In genomic region chr12:54398995-54399793, GRCh38 we compare ENCODE assay signal across 8 cellular contexts. TPM values are rescaled to one million over a fixed set of nuclear protein-coding genes. Genes with fewer than 3 reads are reported as not detected.
A peak's percentile ranks its signal among the peaks of the same experiment; 100 is the strongest.
DNase-seq lines count a peak whose midpoint lies in the region; ATAC-seq and TF ChIP-seq lines count a peak whose summit lies in the region.

No MANE protein-coding gene starts in this region.

- peaks cover 62% of the 10 kb centered on the region for H3K36me3 ChIP-seq in BJ (ENCODE audit: control insufficient read depth, insufficient read depth, low read length)
- H3K36me3 ChIP-seq in neutrophil = peaks cover 100% of the 10 kb centered on the region

- CTCF ChIA-PET in BJ (lab: Yijun Ruan, JAX) = interaction anchor here (0.6 to 12.3 kb wide), 30 partner anchors 9 to 183 kb away, joined by 3 to 643 read pairs (median 4); partner anchors contain the start of genes ITGA5, NFE2 and ZNF385A

- H3K4me1 ChIP-seq in neutrophil (ENCODE audit: control insufficient read depth in 1 of 2, insufficient read depth in 1 of 2, low read depth in 1 of 2, low read length in 1 of 2) = peaks cover 2 to 3% of the 10 kb centered on the region in 2 experiments

- TF ChIP-seq CTCF in BJ (IDR thresholded peaks at IDR 0.05; ENCODE audit: insufficient read depth, low read depth, low read length) = peak; percentile 100
- TF ChIP-seq CTCF in neutrophil (IDR thresholded peaks at IDR 0.05) = peak; percentile 99

- H3K27me3 ChIP-seq in BJ (ENCODE audit: control insufficient read depth, insufficient read depth, low read length) = no peaks in the 10 kb centered on the region
- H3K27me3 ChIP-seq in neutrophil = no peaks in the 10 kb centered on the region

- no peaks in the 10 kb centered on the region for H3K9me3 ChIP-seq in neutrophil

- peak; percentile 69 for ATAC-seq in GM19452 (IDR thresholded peaks at IDR 0.05; ENCODE audit: unreplicated experiment)

- H3K27ac ChIP-seq in neutrophil (peak overlapping the region; percentile 18), substantia nigra (ENCODE audit: low read depth, low read length, poor library complexity, severe bottlenecking) (no peak overlapping the region)

- no peak overlapping the region for H3K4me3 ChIP-seq in BJ (ENCODE audit: low read depth, low read length)
- H3K4me3 ChIP-seq in neutrophil (ENCODE audit: low read depth in 1 of 2, low read length in 1 of 2) = no peak overlapping the region

- POLR2A ChIA-PET in BJ (lab: Charles Lee) = interaction anchor here (0.6 to 1.1 kb wide), 2 partner anchors 33 to 40 kb away, joined by 3 read pairs; no protein-coding TSS in a partner anchor

- DNase-seq in BJ (ENCODE audit: low read depth) (no peak), KG1 (lab: John Stamatoyannopoulos, UW) (peak; percentile 23), RPMI8226 (peak; percentile 80), fibroblast of peridontal ligament (ENCODE audit: extremely low read depth) (peak; percentile 86), substantia nigra (lab: John Stamatoyannopoulos, UW) (peak in 48 of 49 donors; percentile 12 to 86 (median 72))
- peak; percentile 94 to 96 for DNase-seq in activated T-cell treated with anti-CD3 and anti-CD28 coated beads, Interleukin-2, amount 50 U/mL, for 48 hours

RNA-seq across cellular contexts. Expression of gene ZNF385A, which starts 14.7 kb away (rescaled TPM):
- 0.92 and 0.96 TPM in 2 replicates for polyA plus RNA-seq in BJ (2011; rRNA removed)
- 1.1 and 1.2 TPM in 2 replicates for polyA minus RNA-seq in BJ (2011; rRNA and poly(A)+ RNA removed)

RNA-seq across cellular contexts. Expression of gene ITGA5, which starts 19.9 kb away (rescaled TPM):
- polyA plus RNA-seq in BJ (2011; rRNA removed) = 170 and 375 TPM in 2 replicates
- 199 and 236 TPM in 2 replicates for polyA minus RNA-seq in BJ (2011; rRNA and poly(A)+ RNA removed)

RNA-seq across cellular contexts. Expression of gene GPR84, which starts 34.9 kb away (rescaled TPM):
- polyA plus RNA-seq in BJ (2011; rRNA removed) = not detected in 2 replicates
- not detected in 2 replicates for polyA minus RNA-seq in BJ (2011; rRNA and poly(A)+ RNA removed)
